Comparison of ENCODE assay signal across 13 cellular contexts in the genomic region with DNA sequence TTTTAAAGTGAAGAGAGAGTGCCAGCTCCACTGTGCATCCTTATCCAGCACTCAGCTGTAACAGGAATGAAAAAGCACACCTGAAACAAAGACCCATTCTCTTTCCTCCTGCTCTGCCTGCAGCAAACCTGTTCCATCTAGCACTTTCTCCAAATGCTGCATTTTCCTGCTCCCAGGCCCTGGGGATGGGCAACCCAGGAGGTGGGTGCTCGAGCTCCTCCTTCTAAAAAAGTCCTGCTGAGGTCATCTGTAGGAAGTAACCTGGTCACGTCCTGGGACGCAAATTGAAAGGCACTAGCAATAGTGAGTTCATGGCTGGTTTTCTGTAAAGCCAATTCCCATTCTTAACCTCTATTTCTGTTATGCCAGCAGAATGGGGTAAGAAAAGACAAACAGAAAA.
DNase-seq lines count a peak whose midpoint lies in the region; ATAC-seq and TF ChIP-seq lines count a peak whose summit lies in the region.
"Had no signal": no experiment of that assay in that cellular context is flagged by ENCODE, and none has a peak within 500 bp of the region (broad histone marks: within the 10 kb centered on the region; RNA-seq: fewer than 3 reads in every experiment).

No MANE protein-coding gene starts in this region.

- CTCF ChIA-PET in activated CD8-positive, alpha-beta memory T cell treated with anti-CD3 and anti-CD28 coated beads, Interleukin-2, amount 10 ng/mL, durations not matched to agents 7 days and 5 days (lab: Charles Lee), result interaction anchor here (1.2 kb wide), 1 partner anchor 173 kb away, joined by 3 read pairs; no protein-coding TSS in a partner anchor

- H3K4me1 Mint-ChIP-seq in nephron (peaks cover 50% of the 10 kb centered on the region), type B pancreatic cell (ENCODE audit: unreplicated experiment) (peaks cover 35% of the 10 kb centered on the region)
- H3K4me1 Mint-ChIP-seq in activated CD8-positive, alpha-beta memory T cell treated with anti-CD3 and anti-CD28 coated beads, Interleukin-2, amount 10 ng/mL, durations not matched to agents 7 days and 5 days, result peaks cover 47% of the 10 kb centered on the region

- H3K27ac ChIP-seq in heart left ventricle (peak overlapping the region in 6 of 12 donors; percentile 12 to 82 (median 26)), colonic mucosa (peak overlapping the region; percentile 27)

- H3K9me3 Mint-ChIP-seq in nephron, result no peaks in the 10 kb centered on the region
- peaks cover 4% of the 10 kb centered on the region for H3K9me3 Mint-ChIP-seq in type B pancreatic cell
- H3K9me3 Mint-ChIP-seq in activated CD8-positive, alpha-beta memory T cell treated with anti-CD3 and anti-CD28 coated beads, Interleukin-2, amount 10 ng/mL, durations not matched to agents 7 days and 5 days (ENCODE audit: low read depth), result peaks cover 2% of the 10 kb centered on the region

- no peak overlapping the region for H3K4me3 Mint-ChIP-seq in nephron
- H3K4me3 Mint-ChIP-seq in type B pancreatic cell, result peak overlapping the region; percentile 32
- H3K4me3 Mint-ChIP-seq in activated CD8-positive, alpha-beta memory T cell treated with anti-CD3 and anti-CD28 coated beads, Interleukin-2, amount 10 ng/mL, durations not matched to agents 7 days and 5 days, result no peak overlapping the region
- H3K4me3 Mint-ChIP-seq: B cell had no signal

- H3K36me3 ChIP-seq in heart left ventricle (no peaks in the 10 kb centered on the region), colonic mucosa (no peaks in the 10 kb centered on the region)

- H3K9me3 ChIP-seq in heart left ventricle, result no peaks in the 10 kb centered on the region
- H3K9me3 ChIP-seq in colonic mucosa, result no peaks in the 10 kb centered on the region

- no peak overlapping the region for H3K4me3 ChIP-seq in heart left ventricle
- H3K4me3 ChIP-seq in colonic mucosa, result no peak overlapping the region

- H3K4me1 ChIP-seq in heart left ventricle (peaks cover 0 to 64% (median 15%) of the 10 kb centered on the region in 12 donors), colonic mucosa (peaks cover 5% of the 10 kb centered on the region)

- DNase-seq in Right ventricle myocardium superior (no peak), heart left ventricle (no peak), colonic mucosa (no peak), type B pancreatic cell (ENCODE audit: extremely low spot score, unreplicated experiment) (no peak), NCI-H2107 treated with DMSO at 0.1 percent for 48 hours (lab: John Stamatoyannopoulos, UW; ENCODE audit: unreplicated experiment) (no peak)
- DNase-seq in stimulated activated CD4-positive, alpha-beta T cell treated with anti-CD3 and anti-CD28 coated beads, Interleukin-4, amount 100 ng/mL, for 4 hours, result no peak
- DNase-seq in activated CD8-positive, alpha-beta memory T cell treated with anti-CD3 and anti-CD28 coated beads, Interleukin-2, amount 10 ng/mL, durations not matched to agents 7 days and 5 days, result no peak
- DNase-seq: amygdala, H7, Karpas-422, NCI-H2227 treated with DMSO at 0.1 percent for 48 hours had no signal

- H3K9ac ChIP-seq in colonic mucosa (ENCODE audit: low read depth in 2 of 2, low read length in 2 of 2), result no peak overlapping the region

- TF ChIP-seq POLR2A in heart left ventricle (IDR thresholded peaks at IDR 0.05), result no peak

- intact Hi-C loops in Right ventricle myocardium superior (cut with DNase I) (no loop called here), heart left ventricle (cut with DNase I) (loop anchor here in 4 of 10 donors (5.0 to 10.0 kb wide), 2 partner anchors 33 to 46 kb away; no protein-coding TSS in a partner anchor), colonic mucosa (cut with DNase I) (no loop called here)

- H3K36me3 Mint-ChIP-seq in nephron (ENCODE audit: low read depth) (peaks cover 21% of the 10 kb centered on the region), type B pancreatic cell (peaks cover 14% of the 10 kb centered on the region)
- peaks cover 26% of the 10 kb centered on the region for H3K36me3 Mint-ChIP-seq in activated CD8-positive, alpha-beta memory T cell treated with anti-CD3 and anti-CD28 coated beads, Interleukin-2, amount 10 ng/mL, durations not matched to agents 7 days and 5 days

- no peaks in the 10 kb centered on the region for H3K27me3 Mint-ChIP-seq in nephron (ENCODE audit: low read depth)
- H3K27me3 Mint-ChIP-seq in type B pancreatic cell, result no peaks in the 10 kb centered on the region
- H3K27me3 Mint-ChIP-seq in activated CD8-positive, alpha-beta memory T cell treated with anti-CD3 and anti-CD28 coated beads, Interleukin-2, amount 10 ng/mL, durations not matched to agents 7 days and 5 days, result no peaks in the 10 kb centered on the region
- H3K27me3 Mint-ChIP-seq: B cell had no signal

- WGBS in heart left ventricle, 4 donors, result 72 to 80% (median 75%) methylated on average over 3 of the region's 3 CpGs

- H3K27me3 ChIP-seq in heart left ventricle (no peaks in the 10 kb centered on the region), colonic mucosa (no peaks in the 10 kb centered on the region)

- ATAC-seq in Right ventricle myocardium superior (ENCODE audit: poor library complexity), result peak; percentile 9
- no peak for ATAC-seq in heart left ventricle
- no peak for ATAC-seq in activated CD8-positive, alpha-beta memory T cell treated with anti-CD3 and anti-CD28 coated beads, Interleukin-2, amount 10 ng/mL, durations not matched to agents 7 days and 5 days

- peak overlapping the region; percentile 55 to 71 (median 70) for H3K27ac Mint-ChIP-seq in nephron
- peak overlapping the region; percentile 58 for H3K27ac Mint-ChIP-seq in type B pancreatic cell
- H3K27ac Mint-ChIP-seq in activated CD8-positive, alpha-beta memory T cell treated with anti-CD3 and anti-CD28 coated beads, Interleukin-2, amount 10 ng/mL, durations not matched to agents 7 days and 5 days, result no peak overlapping the region
- H3K27ac Mint-ChIP-seq: B cell had no signal

- TF ChIP-seq CTCF in heart left ventricle (IDR thresholded peaks at IDR 0.05) (no peak), colonic mucosa (IDR thresholded peaks at IDR 0.05) (no peak), nephron (IDR thresholded peaks at IDR 0.05; ENCODE audit: unreplicated experiment in 3 of 3) (no peak), type B pancreatic cell (conservative IDR thresholded peaks at IDR 0.05) (no peak)
